ENCODE assay signal across 7 cellular contexts in the genomic region with DNA sequence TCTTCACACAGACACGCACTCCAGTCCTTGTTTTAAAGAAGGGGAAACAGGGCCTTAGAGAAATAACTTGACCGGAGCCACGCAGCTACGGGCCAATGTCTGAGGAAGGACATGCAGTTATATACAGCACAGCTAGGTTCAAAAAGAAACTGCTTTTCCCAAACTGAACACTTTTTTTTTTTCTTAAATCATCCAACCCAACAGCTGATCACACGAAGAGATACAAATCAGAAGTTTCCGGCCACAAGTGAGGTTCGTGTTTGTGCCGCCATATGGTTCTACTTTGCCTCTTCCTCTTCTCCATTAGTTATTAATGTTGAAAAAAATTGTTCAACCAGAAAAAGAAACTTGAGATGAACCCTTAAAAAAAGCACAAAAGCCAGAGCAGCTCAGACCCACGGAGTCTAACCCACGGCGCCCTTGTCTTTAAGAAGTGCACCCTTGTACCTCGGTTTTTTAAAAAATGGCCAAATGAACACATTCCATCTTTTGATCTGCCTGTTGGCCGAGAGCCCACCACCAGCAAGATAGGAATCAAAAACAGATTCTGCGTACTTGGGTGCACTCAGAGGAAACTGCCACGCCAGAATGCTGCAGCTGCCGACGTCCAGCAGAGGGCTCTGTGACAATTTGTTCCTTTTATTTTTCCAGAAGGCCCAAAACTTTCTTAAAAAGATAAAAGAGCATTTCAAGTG.
DNase-seq lines count a peak whose midpoint lies in the region; ATAC-seq and TF ChIP-seq lines count a peak whose summit lies in the region.

No MANE protein-coding gene starts in this region.

- H3K36me3 ChIP-seq in rectal smooth muscle tissue (ENCODE audit: control insufficient read depth, insufficient read depth, low read length) (peaks cover 5% of the 10 kb centered on the region), urinary bladder (ENCODE audit: insufficient read depth) (no peaks in the 10 kb centered on the region)

- peak; percentile 57 for ATAC-seq in HG02970 (IDR thresholded peaks at IDR 0.05; ENCODE audit: low FRiP score, unreplicated experiment)

- H3K27me3 ChIP-seq in rectal smooth muscle tissue (ENCODE audit: control insufficient read depth, insufficient read depth, low read length) = no peaks in the 10 kb centered on the region

- peak overlapping the region; percentile 45 for H3K4me3 ChIP-seq in rectal smooth muscle tissue (ENCODE audit: low read length)
- no peak overlapping the region for H3K4me3 ChIP-seq in urinary bladder (ENCODE audit: low read depth, low read length)

- H3K9ac ChIP-seq in rectal smooth muscle tissue (ENCODE audit: low read length) = no peak overlapping the region

- peak; percentile 71 for TF ChIP-seq CTCF in GM12874 (IDR thresholded peaks at IDR 0.05; ENCODE audit: insufficient read depth, low read depth, low read length)

- H3K27ac ChIP-seq in rectal smooth muscle tissue (ENCODE audit: low read depth, low read length) (peak overlapping the region; percentile 82), urinary bladder (ENCODE audit: low read depth) (peak overlapping the region; percentile 73)

- WGBS in urinary bladder = 13% methylated on average over 17 of the region's 17 CpGs

- DNase-seq in RKO (ENCODE audit: low spot score) = peak; percentile 30
- peak; percentile 66 for DNase-seq in activated naive CD4-positive, alpha-beta T cell treated with Interleukin-2 at 50 U/mL for 16 hours
- DNase-seq in glomerular visceral epithelial cell (ENCODE audit: extremely low spot score) = peak; percentile 47

- peaks cover 28% of the 10 kb centered on the region for H3K4me1 ChIP-seq in rectal smooth muscle tissue (ENCODE audit: control insufficient read depth, insufficient read depth, low read length)
- H3K4me1 ChIP-seq in urinary bladder (ENCODE audit: insufficient read depth) = no peaks in the 10 kb centered on the region
